26 cellular contexts compared by ENCODE assay signal in genomic region chr17:17015221-17015620, GRCh38. TPM values are rescaled to one million over a fixed set of nuclear protein-coding genes. Genes with fewer than 3 reads are reported as not detected.
A peak's percentile ranks its signal among the peaks of the same experiment; 100 is the strongest.
DNase-seq lines count a peak whose midpoint lies in the region; TF ChIP-seq lines count a peak whose summit lies in the region.
"Had no signal": no experiment of that assay in that cellular context is flagged by ENCODE, and none has a peak within 500 bp of the region (broad histone marks: within the 10 kb centered on the region; RNA-seq: fewer than 3 reads in every experiment).

No MANE protein-coding gene starts in this region.

- H3K9me3 Mint-ChIP-seq in Caco-2 (ENCODE audit: unreplicated experiment) (no peaks in the 10 kb centered on the region), endodermal cell (no peaks in the 10 kb centered on the region)
- H3K9me3 Mint-ChIP-seq: activated naive CD4-positive, alpha-beta T cell treated with anti-CD3 and anti-CD28 coated beads for 36 hours; activated T-cell treated with anti-CD3 and anti-CD28 coated beads, Interleukin-2, amount 50 U/mL, for 24 hours; dendritic cell treated with granulocyte-macrophage colony-stimulating factor and Interleukin-4, amounts not matched to agents 40 ng/mL and 50 ng/mL, for 4 days had no signal

- H3K4me1 Mint-ChIP-seq in Caco-2 (ENCODE audit: low read depth, unreplicated experiment) = peaks cover 57% of the 10 kb centered on the region
- H3K4me1 Mint-ChIP-seq in endodermal cell = no peaks in the 10 kb centered on the region

- 92 to 100% methylated on average over 4 to 6 of the region's 6 CpGs for WGBS in endodermal cell (ENCODE audit: insufficient coverage in 1 of 2, insufficient read length in 1 of 2), 2 experiments

- H3K36me3 ChIP-seq in Caco-2 (ENCODE audit: control insufficient read depth, insufficient read depth, low read length) (no peaks in the 10 kb centered on the region), endodermal cell (ENCODE audit: control insufficient read depth, insufficient read depth, low read length) (no peaks in the 10 kb centered on the region)

- H3K27me3 ChIP-seq in Caco-2 (replicated peaks; ENCODE audit: control insufficient read depth, insufficient read depth, low read length) (no peaks in the 10 kb centered on the region), endodermal cell (ENCODE audit: control insufficient read depth, insufficient read depth, low read length, poor library complexity, severe bottlenecking) (no peaks in the 10 kb centered on the region)

- peak overlapping the region; percentile 68 for H3K27ac Mint-ChIP-seq in Caco-2 (ENCODE audit: unreplicated experiment)
- H3K27ac Mint-ChIP-seq in endodermal cell = no peak overlapping the region
- H3K27ac Mint-ChIP-seq: activated naive CD4-positive, alpha-beta T cell treated with anti-CD3 and anti-CD28 coated beads for 36 hours; activated T-cell treated with anti-CD3 and anti-CD28 coated beads, Interleukin-2, amount 50 U/mL, for 24 hours; dendritic cell treated with granulocyte-macrophage colony-stimulating factor and Interleukin-4, amounts not matched to agents 40 ng/mL and 50 ng/mL, for 4 days had no signal

- BruUV-seq in Caco-2 (replicated peaks; lab: Mats Ljungman, UMichigan) = no TSS peak

- no peak overlapping the region for H3K4me3 Mint-ChIP-seq in Caco-2 (ENCODE audit: unreplicated experiment)
- H3K4me3 Mint-ChIP-seq in endodermal cell = no peak overlapping the region
- H3K4me3 Mint-ChIP-seq: activated naive CD4-positive, alpha-beta T cell treated with anti-CD3 and anti-CD28 coated beads for 36 hours; activated T-cell treated with anti-CD3 and anti-CD28 coated beads, Interleukin-2, amount 50 U/mL, for 24 hours; dendritic cell treated with granulocyte-macrophage colony-stimulating factor and Interleukin-4, amounts not matched to agents 40 ng/mL and 50 ng/mL, for 4 days had no signal

- H3K9me3 ChIP-seq in Caco-2 = no peaks in the 10 kb centered on the region
- no peaks in the 10 kb centered on the region for H3K9me3 ChIP-seq in endodermal cell (ENCODE audit: control insufficient read depth, low read length)

- DNase-seq in Caco-2 = no peak
- DNase-seq in RWPE1 (ENCODE audit: low spot score) = no peak
- peak; percentile 39 for DNase-seq in endodermal cell
- no peak for DNase-seq in COR-L47 (lab: John Stamatoyannopoulos, UW)
- no peak for DNase-seq in effector CD8-positive, alpha-beta T cell (lab: John Stamatoyannopoulos, UW)
- DNase-seq in cortex of kidney (lab: John Stamatoyannopoulos, UW) = no peak
- DNase-seq: activated CD4-positive, alpha-beta T cell treated with anti-CD3 and anti-CD28 coated beads for 4 hours; activated naive CD4-positive, alpha-beta T cell treated with anti-CD3 and anti-CD28 coated beads for 36 hours; activated T-cell treated with anti-CD3 and anti-CD28 coated beads, Interleukin-2, amount 50 U/mL, for 24 hours; amniotic stem cell; DMS79 treated with DMSO at 0.1 percent for 48 hours; NCI-H1436; NCI-H2107; NCI-H524 treated with DMSO at 0.1 percent for 48 hours; stimulated activated CD4-positive, alpha-beta T cell treated with anti-CD3 and anti-CD28 coated beads, Interleukin-2, amount 100 ng/mL, for 24 hours had no signal

- H3K9ac ChIP-seq in endodermal cell (ENCODE audit: extremely low read depth, low read length, poor library complexity, severe bottlenecking) = no peak overlapping the region
- H3K9ac ChIP-seq: KMS-11 had no signal

- TF ChIP-seq CTCF in Caco-2 (IDR thresholded peaks at IDR 0.05; ENCODE audit: insufficient read depth in 1 of 2, low read depth in 1 of 2, low read length in 1 of 2, severe bottlenecking in 1 of 2, unreplicated experiment in 1 of 2) = no peak
- no peak for TF ChIP-seq CTCF in RWPE1 (conservative IDR thresholded peaks at IDR 0.05; ENCODE audit: low read depth)
- TF ChIP-seq CTCF in endodermal cell (conservative IDR thresholded peaks at IDR 0.05) = no peak

- POLR2A ChIA-PET in Caco-2 (lab: Charles Lee) = interaction anchor here (0.6 kb wide), 1 partner anchor 22 kb away, joined by 4 read pairs; no protein-coding TSS in a partner anchor
- POLR2A ChIA-PET in RWPE1 (lab: Yijun Ruan, JAX; ENCODE audit: low non-redundant PET) = interaction anchor here (1.0 kb wide), 1 partner anchor 48 kb away, joined by 4 read pairs; no protein-coding TSS in a partner anchor

- no peak overlapping the region for H3K4me3 ChIP-seq in Caco-2 (ENCODE audit: low read depth, low read length)
- no peak overlapping the region for H3K4me3 ChIP-seq in endodermal cell (ENCODE audit: low read length)
- H3K4me3 ChIP-seq: skin epidermis had no signal

- CTCF ChIA-PET in Caco-2 (lab: Charles Lee) = no interaction called here
- CTCF ChIA-PET in RWPE1 (lab: Yijun Ruan, JAX) = no interaction called here

- H3K36me3 Mint-ChIP-seq in Caco-2 (ENCODE audit: insufficient read depth, unreplicated experiment) = peaks cover 8% of the 10 kb centered on the region
- H3K36me3 Mint-ChIP-seq in endodermal cell (ENCODE audit: low read depth) = no peaks in the 10 kb centered on the region

- intact Hi-C loops in Caco-2 (cut with micrococcal nuclease; ENCODE audit: unreplicated experiment) = no loop called here

- no peaks in the 10 kb centered on the region for H3K27me3 Mint-ChIP-seq in Caco-2 (ENCODE audit: insufficient read depth, unreplicated experiment)
- peaks cover 3% of the 10 kb centered on the region for H3K27me3 Mint-ChIP-seq in endodermal cell (ENCODE audit: insufficient read depth)
- H3K27me3 Mint-ChIP-seq: activated T-cell treated with anti-CD3 and anti-CD28 coated beads, Interleukin-2, amount 50 U/mL, for 24 hours had no signal

- peaks cover 35% of the 10 kb centered on the region for H3K4me1 ChIP-seq in Caco-2
- H3K4me1 ChIP-seq in endodermal cell (ENCODE audit: control insufficient read depth, insufficient read depth, low read length) = no peaks in the 10 kb centered on the region

- H3K27ac ChIP-seq in RWPE1 (peak overlapping the region; percentile 82), endodermal cell (ENCODE audit: low read depth, low read length) (no peak overlapping the region), temporal lobe (ENCODE audit: low read depth, low read length) (peak overlapping the region; percentile 37)
- H3K27ac ChIP-seq: KMS-11 had no signal

RNA-seq across cellular contexts. Expression of gene MPRIP, which starts 27.0 kb away (rescaled TPM):
- total RNA-seq in Caco-2 (2022) (284 and 311 TPM in 2 replicates), endodermal cell (100 to 1,000 TPM; 154 to 155 TPM), temporal lobe (146 TPM)
- 126 TPM for polyA plus RNA-seq in endodermal cell (2013, experiment 1 of 2)
- 112 TPM for polyA plus RNA-seq in endodermal cell (2013, experiment 2 of 2)

RNA-seq across cellular contexts. Expression of gene TNFRSF13B, which starts 43.3 kb away (rescaled TPM):
- total RNA-seq in Caco-2 (2022) = not detected in 2 replicates
- total RNA-seq in endodermal cell = 1 to 10 TPM in 1 of 2 donors, under 1 TPM in 1; 0.97 to 1.6 TPM
- polyA plus RNA-seq in endodermal cell (2013, experiment 1 of 2) = 0.21 TPM
- 0.33 TPM for polyA plus RNA-seq in endodermal cell (2013, experiment 2 of 2)
- not detected for total RNA-seq in temporal lobe
- total RNA-seq: activated CD8-positive, alpha-beta memory T cell treated with anti-CD3 and anti-CD28 coated beads for 36 hours; activated naive CD4-positive, alpha-beta T cell treated with anti-CD3 and anti-CD28 coated beads for 36 hours; endothelial cell of umbilical vein; H4; HT1080; lung microvascular endothelial cell; renal cortical epithelial cell; T-helper 2 cell treated with Interferon-gamma antibody and Interleukin-4, amounts not matched to agents 100 ng/mL and 5 ng/mL, for 36 hours had no signal
- polyA plus RNA-seq: endothelial cell of umbilical vein had no signal
